ENCODE assay signal across 25 cellular contexts in genomic region chr2:109136542-109136941, GRCh38.
"Had no signal": no experiment of that assay in that cellular context is flagged by ENCODE, and none has a peak within 500 bp of the region (broad histone marks: within the 10 kb centered on the region; RNA-seq: fewer than 3 reads in every experiment).

No MANE protein-coding gene starts in this region.

- H3K9me3 ChIP-seq: gastrocnemius medialis, heart left ventricle, left ventricle myocardium inferior, pancreas, sigmoid colon, thoracic aorta, upper lobe of left lung had no signal

- H3K4me1 ChIP-seq: pancreas had no signal

- H3K27ac Mint-ChIP-seq: activated B cell treated with CpG ODN at 0.5 μM for 24 hours; activated CD4-positive, alpha-beta memory T cell treated with anti-CD3 and anti-CD28 coated beads for 36 hours; activated CD8-positive, alpha-beta memory T cell treated with anti-CD3 and anti-CD28 coated beads, Interleukin-2, amount 10 ng/mL, durations not matched to agents 7 days and 5 days; activated naive CD8-positive, alpha-beta T cell treated with anti-CD3 and anti-CD28 coated beads for 36 hours; activated T-helper 17 cell treated with anti-CD3 and anti-CD28 coated beads, Interleukin-2, amount 50 U/mL, for 72 hours; dendritic cell treated with granulocyte-macrophage colony-stimulating factor and Interleukin-4, amounts not matched to agents 40 ng/mL and 50 ng/mL, for 4 days; stimulated activated effector memory CD8-positive, alpha-beta T cell treated with anti-CD3 and anti-CD28 coated beads, Interleukin-12 subunit alpha, Interleukin-12 subunit beta, amount 100 ng/mL, for 72 hours; T-helper 2 cell treated with Interferon-gamma antibody and Interleukin-4, amounts not matched to agents 5 μg/mL and 100 μg/mL, for 36 hours had no signal

- H3K4me3 Mint-ChIP-seq: activated B cell treated with CpG ODN at 0.5 μM for 24 hours; activated CD4-positive, alpha-beta memory T cell treated with anti-CD3 and anti-CD28 coated beads for 36 hours; activated CD8-positive, alpha-beta memory T cell treated with anti-CD3 and anti-CD28 coated beads, Interleukin-2, amount 10 ng/mL, durations not matched to agents 7 days and 5 days; activated naive CD8-positive, alpha-beta T cell treated with anti-CD3 and anti-CD28 coated beads for 36 hours; activated T-helper 17 cell treated with anti-CD3 and anti-CD28 coated beads, Interleukin-2, amount 50 U/mL, for 72 hours; dendritic cell treated with granulocyte-macrophage colony-stimulating factor and Interleukin-4, amounts not matched to agents 40 ng/mL and 50 ng/mL, for 4 days; naive thymus-derived CD4-positive, alpha-beta T cell; stimulated activated effector memory CD8-positive, alpha-beta T cell treated with anti-CD3 and anti-CD28 coated beads, Interleukin-12 subunit alpha, Interleukin-12 subunit beta, amount 100 ng/mL, for 72 hours; T-helper 2 cell treated with Interferon-gamma antibody and Interleukin-4, amounts not matched to agents 5 μg/mL and 100 μg/mL, for 36 hours had no signal

- H3K4me1 Mint-ChIP-seq: activated T-helper 17 cell treated with anti-CD3 and anti-CD28 coated beads, Interleukin-2, amount 50 U/mL, for 72 hours; stimulated activated effector memory CD8-positive, alpha-beta T cell treated with anti-CD3 and anti-CD28 coated beads, Interleukin-12 subunit alpha, Interleukin-12 subunit beta, amount 100 ng/mL, for 72 hours had no signal

- ATAC-seq: activated CD8-positive, alpha-beta memory T cell treated with anti-CD3 and anti-CD28 coated beads, Interleukin-2, amount 10 ng/mL, durations not matched to agents 7 days and 5 days; activated T-helper 17 cell treated with anti-CD3 and anti-CD28 coated beads, Interleukin-2, amount 50 U/mL, for 72 hours; esophagus mucosa; gastrocnemius medialis; heart left ventricle; naive thymus-derived CD4-positive, alpha-beta T cell; pancreas; stimulated activated effector memory CD8-positive, alpha-beta T cell treated with anti-CD3 and anti-CD28 coated beads, Interleukin-12 subunit alpha, Interleukin-12 subunit beta, amount 100 ng/mL, for 72 hours had no signal

- H3K27me3 ChIP-seq: gastrocnemius medialis, heart left ventricle, pancreas, sigmoid colon, upper lobe of left lung had no signal

- H3K9me3 Mint-ChIP-seq: activated B cell treated with CpG ODN at 0.5 μM for 24 hours; activated CD4-positive, alpha-beta memory T cell treated with anti-CD3 and anti-CD28 coated beads for 36 hours; activated naive CD8-positive, alpha-beta T cell treated with anti-CD3 and anti-CD28 coated beads for 36 hours; activated T-helper 17 cell treated with anti-CD3 and anti-CD28 coated beads, Interleukin-2, amount 50 U/mL, for 72 hours; dendritic cell treated with granulocyte-macrophage colony-stimulating factor and Interleukin-4, amounts not matched to agents 40 ng/mL and 50 ng/mL, for 4 days; naive thymus-derived CD4-positive, alpha-beta T cell; stimulated activated effector memory CD8-positive, alpha-beta T cell treated with anti-CD3 and anti-CD28 coated beads, Interleukin-12 subunit alpha, Interleukin-12 subunit beta, amount 100 ng/mL, for 72 hours; T-helper 2 cell treated with Interferon-gamma antibody and Interleukin-4, amounts not matched to agents 5 μg/mL and 100 μg/mL, for 36 hours had no signal

- DNase-seq: activated B cell treated with CpG ODN at 0.5 μM for 24 hours; activated CD4-positive, alpha-beta memory T cell treated with anti-CD3 and anti-CD28 coated beads for 36 hours; activated CD4-positive, alpha-beta T cell treated with anti-CD3 and anti-CD28 coated beads for 4 hours; activated CD8-positive, alpha-beta memory T cell treated with anti-CD3 and anti-CD28 coated beads, Interleukin-2, amount 10 ng/mL, durations not matched to agents 7 days and 5 days; activated naive CD4-positive, alpha-beta T cell; activated naive CD8-positive, alpha-beta T cell treated with anti-CD3 and anti-CD28 coated beads for 36 hours; activated T-cell treated with anti-CD3 and anti-CD28 coated beads, Interleukin-2, amount 50 U/mL, for 1 hour; amniotic stem cell; effector CD8-positive, alpha-beta T cell; gastrocnemius medialis; heart left ventricle; kidney; left ventricle myocardium inferior; naive thymus-derived CD4-positive, alpha-beta T cell; pancreas; sigmoid colon; stimulated activated CD4-positive, alpha-beta T cell treated with anti-CD3 and anti-CD28 coated beads, Interleukin-4, amount 100 ng/mL, for 24 hours; upper lobe of left lung had no signal

- H3K27ac ChIP-seq: cardiac muscle cell, gastrocnemius medialis, heart left ventricle, left ventricle myocardium inferior, pancreas, sigmoid colon, thoracic aorta, upper lobe of left lung had no signal

- H3K36me3 ChIP-seq: cardiac muscle cell, gastrocnemius medialis, heart left ventricle, left ventricle myocardium inferior, pancreas, sigmoid colon, thoracic aorta, upper lobe of left lung had no signal

- H3K27me3 Mint-ChIP-seq: activated B cell treated with CpG ODN at 0.5 μM for 24 hours; activated naive CD8-positive, alpha-beta T cell treated with anti-CD3 and anti-CD28 coated beads for 36 hours had no signal

- H3K4me3 ChIP-seq: cardiac muscle cell, gastrocnemius medialis, heart left ventricle, left ventricle myocardium inferior, pancreas, sigmoid colon, upper lobe of left lung had no signal

- H3K36me3 Mint-ChIP-seq: activated CD4-positive, alpha-beta memory T cell treated with anti-CD3 and anti-CD28 coated beads for 36 hours; activated CD8-positive, alpha-beta memory T cell treated with anti-CD3 and anti-CD28 coated beads, Interleukin-2, amount 10 ng/mL, durations not matched to agents 7 days and 5 days; activated naive CD8-positive, alpha-beta T cell treated with anti-CD3 and anti-CD28 coated beads for 36 hours; naive thymus-derived CD4-positive, alpha-beta T cell; stimulated activated effector memory CD8-positive, alpha-beta T cell treated with anti-CD3 and anti-CD28 coated beads, Interleukin-12 subunit alpha, Interleukin-12 subunit beta, amount 100 ng/mL, for 72 hours had no signal
